Comparison of ENCODE assay signal across 23 cellular contexts in the genomic region with DNA sequence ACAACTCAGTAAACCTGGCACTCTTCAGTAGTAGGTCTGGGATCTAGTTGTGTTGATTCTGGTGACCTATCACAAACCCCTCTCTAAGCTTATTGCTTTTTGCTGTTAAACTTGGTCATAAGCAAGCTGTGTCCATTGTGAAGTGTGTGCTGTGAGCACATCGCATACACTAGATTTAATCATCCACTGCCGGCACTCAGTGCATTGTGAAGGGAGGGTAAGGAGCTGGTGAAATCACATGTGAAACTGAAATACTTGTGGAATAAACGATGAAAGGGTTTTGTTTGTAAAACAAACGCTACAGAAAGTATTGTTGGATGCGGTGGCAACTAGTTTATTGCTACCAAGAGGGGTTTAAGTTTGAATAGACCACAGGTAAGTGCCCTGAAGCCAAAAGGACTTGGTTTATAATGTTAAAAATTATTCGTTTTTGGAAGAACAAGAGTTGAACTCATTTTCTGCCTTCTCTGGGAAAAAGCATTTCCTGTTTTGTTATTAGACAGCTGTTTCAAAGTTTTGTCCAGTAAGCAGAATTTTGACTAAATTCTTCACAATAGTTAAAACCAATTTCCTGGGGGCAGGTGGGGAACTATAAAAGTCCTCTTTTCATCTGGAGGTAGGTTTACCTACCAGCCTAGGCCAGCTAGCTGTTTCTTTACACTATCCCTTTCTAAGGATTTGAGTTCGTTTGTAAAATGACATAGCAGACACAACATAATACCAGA. TPM values are rescaled to one million over a fixed set of nuclear protein-coding genes. Genes with fewer than 3 reads are reported as not detected.
DNase-seq lines count a peak whose midpoint lies in the region; ATAC-seq, FAIRE-seq and TF ChIP-seq lines count a peak whose summit lies in the region.
"Had no signal": no experiment of that assay in that cellular context is flagged by ENCODE, and none has a peak within 500 bp of the region (broad histone marks: within the 10 kb centered on the region; RNA-seq: fewer than 3 reads in every experiment).

No MANE protein-coding gene starts in this region.

- no peak overlapping the region for H3K4me3 ChIP-seq in mammary epithelial cell (replicated peaks in 1 of 3; ENCODE audit: insufficient read depth in 1 of 3, low read depth in 2 of 3, low read length in 3 of 3)
- H3K4me3 ChIP-seq in naive thymus-derived CD4-positive, alpha-beta T cell (ENCODE audit: low read length) = no peak overlapping the region
- H3K4me3 ChIP-seq: esophagus muscularis mucosa, PC-9, psoas muscle, spleen had no signal

- no peak for FAIRE-seq in H54 (lab: Jason Lieb, UNC)
- FAIRE-seq: G401.6 had no signal

- in situ Hi-C loops in T47D (cut with HindIII; ENCODE audit: low pct_unique_long_range_greater_than_20kb, low sequenced_read_pairs) = no loop called here
- in situ Hi-C loops in mammary epithelial cell (cut with MboI; ENCODE audit: low sequenced_read_pairs in 2 of 2) = loop anchor here in 1 of 2 donors (5.0 kb wide), 1 partner anchor 146 kb away; no protein-coding TSS in a partner anchor

- no peaks in the 10 kb centered on the region for H3K9me3 Mint-ChIP-seq in naive thymus-derived CD4-positive, alpha-beta T cell
- H3K9me3 Mint-ChIP-seq: activated T-helper 2 cell treated with anti-CD3 and anti-CD28 coated beads, Interferon-gamma antibody, Interleukin-2, Interleukin-4, amounts not matched to agents 10 μg/mL and 5 μg/mL and 100 μg/mL, durations not matched to agents 14 hours and 24 hours and 36 hours had no signal

- H3K4me3 Mint-ChIP-seq in naive thymus-derived CD4-positive, alpha-beta T cell = no peak overlapping the region

- H3K79me2 ChIP-seq in mammary epithelial cell (ENCODE audit: insufficient read depth, low read length) = peaks cover 97% of the 10 kb centered on the region

- peak; percentile 5 to 21 for DNase-seq in T47D (ENCODE audit: low read depth in 1 of 2, low spot score in 1 of 2)
- DNase-seq in mammary epithelial cell = no peak
- no peak for DNase-seq in epithelial cell of prostate (ENCODE audit: low read depth, low spot score)
- peak; percentile 22 for DNase-seq in left kidney (ENCODE audit: low read depth, low spot score)
- peak; percentile 74 for DNase-seq in superior temporal gyrus (ENCODE audit: extremely low spot score)
- DNase-seq in H54 (ENCODE audit: insufficient read length, low spot score) = no peak
- no peak for DNase-seq in effector CD4-positive, alpha-beta T cell
- DNase-seq in naive thymus-derived CD4-positive, alpha-beta T cell = no peak
- DNase-seq: activated CD4-positive, CD25-positive, alpha-beta regulatory T cell treated with anti-CD3 and anti-CD28 coated beads, Interleukin-2, amount 50 U/mL, for 72 hours; dermis blood vessel endothelial cell; GOT3; mesenchymal stem cell; NCI-H82; PC-9; psoas muscle; spleen; stimulated activated CD4-positive, alpha-beta T cell treated with anti-CD3 and anti-CD28 coated beads, Interleukin-4, amount 100 ng/mL, for 4 hours; T-helper 9 cell had no signal

- no peak for TF ChIP-seq CTCF in mammary epithelial cell (conservative IDR thresholded peaks at IDR 0.05 in 1 of 2, IDR thresholded peaks at IDR 0.05 in 1 of 2; ENCODE audit: extremely low read depth in 1 of 2, insufficient read depth in 1 of 2, low read depth in 1 of 2, low read length in 2 of 2)

- no peaks in the 10 kb centered on the region for H3K27me3 Mint-ChIP-seq in naive thymus-derived CD4-positive, alpha-beta T cell

- no peak overlapping the region for H2AFZ ChIP-seq in mammary epithelial cell (ENCODE audit: low read depth, low read length)
- H2AFZ ChIP-seq: PC-9 had no signal

- dilution Hi-C loops in mammary epithelial cell (cut with HindIII; ENCODE audit: low sequenced_read_pairs) = loop anchor here (5.0 to 10.0 kb wide), 3 partner anchors 41 to 154 kb away; no protein-coding TSS in a partner anchor

- intact Hi-C loops in mammary epithelial cell (cut with micrococcal nuclease) = no loop called here
- intact Hi-C loops in naive thymus-derived CD4-positive, alpha-beta T cell (cut with micrococcal nuclease) = no loop called here

- no TSS peak for BruUV-seq in mammary epithelial cell (replicated peaks; lab: Mats Ljungman, UMichigan)

- no peaks in the 10 kb centered on the region for H4K20me1 ChIP-seq in mammary epithelial cell (ENCODE audit: insufficient read depth, low read length)

- no peak overlapping the region for H3K4me2 ChIP-seq in mammary epithelial cell (ENCODE audit: insufficient read depth, low read depth, low read length)
- H3K4me2 ChIP-seq: PC-9 had no signal

- ATAC-seq in naive thymus-derived CD4-positive, alpha-beta T cell = no peak
- ATAC-seq: psoas muscle, SK-N-SH treated with all-trans-retinoic acid at 6 μM for 48 hours had no signal

- no peaks in the 10 kb centered on the region for H3K27me3 ChIP-seq in mammary epithelial cell (ENCODE audit: insufficient read depth, low read length)
- H3K27me3 ChIP-seq in naive thymus-derived CD4-positive, alpha-beta T cell (ENCODE audit: control insufficient read depth in 2 of 2, insufficient read depth in 2 of 2, low read length in 2 of 2) = no peaks in the 10 kb centered on the region
- H3K27me3 ChIP-seq: esophagus muscularis mucosa, spleen had no signal

- H3K9me3 ChIP-seq in mammary epithelial cell (replicated peaks; ENCODE audit: insufficient read depth, low read length) = no peaks in the 10 kb centered on the region
- no peaks in the 10 kb centered on the region for H3K9me3 ChIP-seq in naive thymus-derived CD4-positive, alpha-beta T cell (ENCODE audit: control insufficient read depth in 2 of 3, low read length in 3 of 3)
- H3K9me3 ChIP-seq: esophagus muscularis mucosa, psoas muscle, spleen had no signal

- no peak for TF ChIP-seq POLR2A in H54 (IDR thresholded peaks at IDR 0.05; ENCODE audit: low read depth, low read length)

- POLR2A ChIA-PET in naive thymus-derived CD4-positive, alpha-beta T cell (lab: Charles Lee) = interaction anchor here (1.0 kb wide), 1 partner anchor 149 kb away, joined by 3 read pairs; no protein-coding TSS in a partner anchor

- peak overlapping the region in 1 of 9 donors; percentile 78 for H3K27ac Mint-ChIP-seq in naive thymus-derived CD4-positive, alpha-beta T cell
- H3K27ac Mint-ChIP-seq: activated T-helper 2 cell treated with anti-CD3 and anti-CD28 coated beads, Interferon-gamma antibody, Interleukin-2, Interleukin-4, amounts not matched to agents 10 μg/mL and 5 μg/mL and 100 μg/mL, durations not matched to agents 14 hours and 24 hours and 36 hours had no signal

- no peaks in the 10 kb centered on the region for H3K36me3 ChIP-seq in mammary epithelial cell (ENCODE audit: insufficient read depth, low read length)
- H3K36me3 ChIP-seq in naive thymus-derived CD4-positive, alpha-beta T cell (ENCODE audit: control insufficient read depth in 2 of 3, insufficient read depth in 3 of 3, low read length in 3 of 3) = no peaks in the 10 kb centered on the region
- H3K36me3 ChIP-seq: esophagus muscularis mucosa, spleen had no signal

- no peak overlapping the region for H3K9ac ChIP-seq in mammary epithelial cell (ENCODE audit: insufficient read depth, low read length)

- H3K4me1 Mint-ChIP-seq in naive thymus-derived CD4-positive, alpha-beta T cell = peaks cover 7 to 27% (median 9%) of the 10 kb centered on the region in 7 donors

- H3K27ac ChIP-seq in mammary epithelial cell (ENCODE audit: insufficient read depth, low read depth, low read length) (no peak overlapping the region), epithelial cell of prostate (peak overlapping the region; percentile 8)
- no peak overlapping the region for H3K27ac ChIP-seq in naive thymus-derived CD4-positive, alpha-beta T cell (ENCODE audit: low read depth, low read length)
- H3K27ac ChIP-seq: C4-2B, PC-9, psoas muscle, spleen had no signal

- H3K36me3 Mint-ChIP-seq in naive thymus-derived CD4-positive, alpha-beta T cell = peaks cover 0 to 8% (median 5%) of the 10 kb centered on the region in 5 donors

- peaks cover 17% of the 10 kb centered on the region for H3K4me1 ChIP-seq in mammary epithelial cell (ENCODE audit: insufficient read depth, low read length)
- peaks cover 0 to 7% of the 10 kb centered on the region in 2 donors for H3K4me1 ChIP-seq in naive thymus-derived CD4-positive, alpha-beta T cell (ENCODE audit: control insufficient read depth in 2 of 2, insufficient read depth in 2 of 2, low read length in 2 of 2)

- CTCF ChIA-PET in mammary epithelial cell (lab: Charles Lee; ENCODE audit: low non-redundant PET) = no interaction called here
- CTCF ChIA-PET in naive thymus-derived CD4-positive, alpha-beta T cell (lab: Charles Lee) = interaction anchor here (0.5 kb wide), 1 partner anchor 731 kb away, joined by 4 read pairs; no protein-coding TSS in a partner anchor

- 77% methylated on average over 7 of the region's 7 CpGs for WGBS in mammary epithelial cell (ENCODE audit: low coverage, missing lambda C conversion rate)

RNA-seq across cellular contexts. Expression of gene TJP2, which starts 24.6 kb away (rescaled TPM):
- total RNA-seq in mammary epithelial cell = 100 to 1,000 TPM in 1 of 2 donors, 10 to 100 TPM in 1; 27.7 to 109 TPM
- 48.8 TPM for polyA plus RNA-seq in mammary epithelial cell
- 103 TPM for polyA minus RNA-seq in mammary epithelial cell
- total RNA-seq in naive thymus-derived CD4-positive, alpha-beta T cell = 10 to 100 TPM; 10.5 to 27.3 (median 23.0) TPM
- 10 to 100 TPM in 1 of 2 donors, 1 to 10 TPM in 1; 1.6 to 10.3 TPM for polyA plus RNA-seq in naive thymus-derived CD4-positive, alpha-beta T cell

Comparison
In these comparisons a context has a peak if more than half of its experiments do, and no peak if none do; other contexts are left out.
1. DNase-seq: peak in T47D (2 of 2), left kidney (single experiment) and superior temporal gyrus (single experiment); none in mammary epithelial cell (single experiment), epithelial cell of prostate (single experiment), H54 (single experiment), effector CD4-positive, alpha-beta T cell (single experiment) and naive thymus-derived CD4-positive, alpha-beta T cell (0 of 9).